1 cellular context compared by ENCODE assay signal in genomic region chr20:36875702-36876472, GRCh38.
A peak's percentile ranks its signal among the peaks of the same experiment; 100 is the strongest.
TF ChIP-seq lines count a peak whose summit lies in the region.

TSS of gene TLDC2 (plus strand) at chr20:36876138. CDS start at chr20:36876175, 37 bp downstream.

TF ChIP-seq in HepG2, 621 proteins besides CTCF, POLR2A, EP300 and RAD21 (continued from another document and continues in another):
- TF ChIP-seq ZUFSP (CRISPR knock-in tag; IDR thresholded peaks at IDR 0.05; ENCODE audit: borderline replicate concordance) (no peak), TRAFD1 (CRISPR knock-in tag; IDR thresholded peaks at IDR 0.05; ENCODE audit: borderline replicate concordance) (no peak; the same call in 1 of the 2 replicates), MBD4 (IDR thresholded peaks at IDR 0.05; ENCODE audit: borderline replicate concordance, low read length) (no peak), SP140L (CRISPR knock-in tag; IDR thresholded peaks at IDR 0.05; ENCODE audit: borderline replicate concordance) (no peak), SSRP1 (CRISPR knock-in tag; IDR thresholded peaks at IDR 0.05) (no peak), REPIN1 (CRISPR knock-in tag; IDR thresholded peaks at IDR 0.05; ENCODE audit: borderline replicate concordance, low read depth) (peak; percentile 62; the same call in 1 of the 2 replicates), ZNF292 (CRISPR knock-in tag; IDR thresholded peaks at IDR 0.05; ENCODE audit: borderline replicate concordance, low read depth) (peak; percentile 98), THAP8 (CRISPR knock-in tag; IDR thresholded peaks at IDR 0.05; ENCODE audit: borderline replicate concordance) (no peak), ZNF720 (CRISPR knock-in tag; IDR thresholded peaks at IDR 0.05) (0 out of 2 replicates have a peak, but pooled peaks have one; percentile 18), ZNF441 (CRISPR knock-in tag; IDR thresholded peaks at IDR 0.05; ENCODE audit: borderline replicate concordance) (peak; percentile 73; the same call in 1 of the 2 replicates), SETDB1 (CRISPR knock-in tag; IDR thresholded peaks at IDR 0.05; ENCODE audit: borderline replicate concordance) (no peak), MED8 (CRISPR knock-in tag; IDR thresholded peaks at IDR 0.05; ENCODE audit: insufficient replicate concordance) (no peak), TBX2 (CRISPR knock-in tag; IDR thresholded peaks at IDR 0.05; ENCODE audit: borderline replicate concordance) (peak; percentile 37; the same call in 1 of the 2 replicates), NCOA2 (CRISPR knock-in tag; IDR thresholded peaks at IDR 0.05) (no peak), ZNF589 (CRISPR knock-in tag; conservative IDR thresholded peaks at IDR 0.05) (no peak), MLLT10 (CRISPR knock-in tag; IDR thresholded peaks at IDR 0.05) (no peak), MAFF (IDR thresholded peaks at IDR 0.05; ENCODE audit: low read depth, low read length) (no peak), TSC22D2 (CRISPR knock-in tag; IDR thresholded peaks at IDR 0.05; ENCODE audit: borderline replicate concordance) (no peak), NBN (conservative IDR thresholded peaks at IDR 0.05) (no peak), ARNT (IDR thresholded peaks at IDR 0.05) (no peak), ZNF609 (CRISPR knock-in tag; IDR thresholded peaks at IDR 0.05; ENCODE audit: borderline replicate concordance) (peak; percentile 44; the same call in 1 of the 2 replicates), PRDM4 (CRISPR knock-in tag; IDR thresholded peaks at IDR 0.05; ENCODE audit: borderline replicate concordance) (no peak), CENPX (CRISPR knock-in tag; IDR thresholded peaks at IDR 0.05) (no peak), GZF1 (CRISPR knock-in tag; IDR thresholded peaks at IDR 0.05) (no peak), MLX (CRISPR knock-in tag; IDR thresholded peaks at IDR 0.05) (0 out of 2 replicates have a peak, but pooled peaks have one; percentile 32), MTA3 (CRISPR knock-in tag; IDR thresholded peaks at IDR 0.05) (no peak), ZNF761 (CRISPR knock-in tag; conservative IDR thresholded peaks at IDR 0.05) (peak; percentile 69), ZNF773 (CRISPR knock-in tag; IDR thresholded peaks at IDR 0.05; ENCODE audit: borderline replicate concordance) (0 out of 2 replicates have a peak, but pooled peaks have one; percentile 71), PLSCR1 (CRISPR knock-in tag; IDR thresholded peaks at IDR 0.05; ENCODE audit: borderline replicate concordance) (no peak), DNMT1 (CRISPR knock-in tag; IDR thresholded peaks at IDR 0.05) (peak; percentile 83; the same call in 1 of the 2 replicates), ZFAT (CRISPR knock-in tag; conservative IDR thresholded peaks at IDR 0.05) (no peak)
- TF ChIP-seq, protein P1, sequence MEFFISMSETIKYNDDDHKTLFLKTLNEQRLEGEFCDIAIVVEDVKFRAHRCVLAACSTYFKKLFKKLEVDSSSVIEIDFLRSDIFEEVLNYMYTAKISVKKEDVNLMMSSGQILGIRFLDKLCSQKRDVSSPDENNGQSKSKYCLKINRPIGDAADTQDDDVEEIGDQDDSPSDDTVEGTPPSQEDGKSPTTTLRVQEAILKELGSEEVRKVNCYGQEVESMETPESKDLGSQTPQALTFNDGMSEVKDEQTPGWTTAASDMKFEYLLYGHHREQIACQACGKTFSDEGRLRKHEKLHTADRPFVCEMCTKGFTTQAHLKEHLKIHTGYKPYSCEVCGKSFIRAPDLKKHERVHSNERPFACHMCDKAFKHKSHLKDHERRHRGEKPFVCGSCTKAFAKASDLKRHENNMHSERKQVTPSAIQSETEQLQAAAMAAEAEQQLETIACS (CRISPR knock-in tag; IDR thresholded peaks at IDR 0.05) = no peak
- TF ChIP-seq, protein P2, sequence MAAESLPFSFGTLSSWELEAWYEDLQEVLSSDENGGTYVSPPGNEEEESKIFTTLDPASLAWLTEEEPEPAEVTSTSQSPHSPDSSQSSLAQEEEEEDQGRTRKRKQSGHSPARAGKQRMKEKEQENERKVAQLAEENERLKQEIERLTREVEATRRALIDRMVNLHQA (CRISPR knock-in tag; IDR thresholded peaks at IDR 0.05) = no peak
- TF ChIP-seq, protein P3, sequence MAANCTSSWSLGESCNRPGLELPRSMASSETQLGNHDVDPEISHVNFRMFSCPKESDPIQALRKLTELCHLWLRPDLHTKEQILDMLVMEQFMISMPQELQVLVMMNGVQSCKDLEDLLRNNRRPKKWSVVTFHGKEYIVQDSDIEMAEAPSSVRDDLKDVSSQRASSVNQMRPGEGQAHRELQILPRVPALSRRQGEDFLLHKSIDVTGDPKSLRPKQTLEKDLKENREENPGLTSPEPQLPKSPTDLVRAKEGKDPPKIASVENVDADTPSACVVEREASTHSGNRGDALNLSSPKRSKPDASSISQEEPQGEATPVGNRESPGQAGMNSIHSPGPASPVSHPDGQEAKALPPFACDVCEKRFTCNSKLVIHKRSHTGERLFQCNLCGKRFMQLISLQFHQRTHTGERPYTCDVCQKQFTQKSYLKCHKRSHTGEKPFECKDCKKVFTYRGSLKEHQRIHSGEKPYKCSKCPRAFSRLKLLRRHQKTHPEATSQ (CRISPR knock-in tag; IDR thresholded peaks at IDR 0.05; ENCODE audit: borderline replicate concordance) = 0 out of 2 replicates have a peak, but pooled peaks have one; percentile 64
- TF ChIP-seq, protein P4, sequence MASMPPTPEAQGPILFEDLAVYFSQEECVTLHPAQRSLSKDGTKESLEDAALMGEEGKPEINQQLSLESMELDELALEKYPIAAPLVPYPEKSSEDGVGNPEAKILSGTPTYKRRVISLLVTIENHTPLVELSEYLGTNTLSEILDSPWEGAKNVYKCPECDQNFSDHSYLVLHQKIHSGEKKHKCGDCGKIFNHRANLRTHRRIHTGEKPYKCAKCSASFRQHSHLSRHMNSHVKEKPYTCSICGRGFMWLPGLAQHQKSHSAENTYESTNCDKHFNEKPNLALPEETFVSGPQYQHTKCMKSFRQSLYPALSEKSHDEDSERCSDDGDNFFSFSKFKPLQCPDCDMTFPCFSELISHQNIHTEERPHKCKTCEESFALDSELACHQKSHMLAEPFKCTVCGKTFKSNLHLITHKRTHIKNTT (CRISPR knock-in tag; IDR thresholded peaks at IDR 0.05) = no peak
